ENCODE assay signal across 19 cellular contexts in the genomic region with DNA sequence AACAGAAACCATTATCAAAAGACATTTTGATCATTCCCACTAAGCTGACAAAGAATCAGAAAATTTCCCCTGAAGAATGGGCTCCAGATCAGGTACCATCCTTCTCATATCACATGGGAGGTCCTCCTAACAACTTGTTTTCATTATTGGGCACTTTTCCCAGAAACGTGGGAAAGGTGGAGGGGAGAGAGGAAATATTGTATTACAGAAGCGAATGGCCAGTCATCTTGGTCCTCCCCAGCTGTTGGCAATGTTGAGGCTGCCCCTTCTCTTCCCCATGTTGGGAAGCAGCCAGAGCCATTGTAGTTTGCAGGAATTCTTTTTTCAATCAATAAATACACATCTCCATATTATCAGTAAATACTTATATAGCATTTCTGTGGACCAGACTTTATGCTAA.
DNase-seq lines count a peak whose midpoint lies in the region; ATAC-seq lines count a peak whose summit lies in the region.
"Had no signal": no experiment of that assay in that cellular context is flagged by ENCODE, and none has a peak within 500 bp of the region (broad histone marks: within the 10 kb centered on the region; RNA-seq: fewer than 3 reads in every experiment).

No MANE protein-coding gene starts in this region.

- peaks cover 8% of the 10 kb centered on the region for H3K4me1 ChIP-seq in SJCRH30

- DNase-seq in DMS 273 (lab: John Stamatoyannopoulos, UW; ENCODE audit: unreplicated experiment) (peak; percentile 66), DMS79 treated with DMSO at 0.1 percent for 48 hours (lab: John Stamatoyannopoulos, UW) (peak; percentile 28), NCI-H2029 (lab: John Stamatoyannopoulos, UW) (peak; percentile 78), SJCRH30 (peak; percentile 32 to 76), AG20443 (ENCODE audit: low spot score) (no peak)
- DNase-seq: AML-193, GDM1, GM23248, KBM-7, NCI-H146, NCI-H2107, NCI-H774, PC-9, SIG-M5 had no signal

- no peaks in the 10 kb centered on the region for H3K27me3 ChIP-seq in SJCRH30

- H3K27ac ChIP-seq in SJCRH30: no peak overlapping the region
- H3K27ac ChIP-seq: C4-2B, GM23248, PC-9, RWPE1 had no signal

- no peaks in the 10 kb centered on the region for H3K9me3 ChIP-seq in SJCRH30 (replicated peaks)

- ATAC-seq in HG03439 (IDR thresholded peaks at IDR 0.05; ENCODE audit: unreplicated experiment): no peak
- ATAC-seq in GM21381 (IDR thresholded peaks at IDR 0.05; ENCODE audit: unreplicated experiment): no peak
- ATAC-seq: HepG2 had no signal

- no peak overlapping the region for H3K4me3 ChIP-seq in SJCRH30
- H3K4me3 ChIP-seq: GM23248, PC-9 had no signal

- H3K36me3 ChIP-seq in SJCRH30: no peaks in the 10 kb centered on the region
